ENCODE assay signal across 24 cellular contexts in the genomic region with DNA sequence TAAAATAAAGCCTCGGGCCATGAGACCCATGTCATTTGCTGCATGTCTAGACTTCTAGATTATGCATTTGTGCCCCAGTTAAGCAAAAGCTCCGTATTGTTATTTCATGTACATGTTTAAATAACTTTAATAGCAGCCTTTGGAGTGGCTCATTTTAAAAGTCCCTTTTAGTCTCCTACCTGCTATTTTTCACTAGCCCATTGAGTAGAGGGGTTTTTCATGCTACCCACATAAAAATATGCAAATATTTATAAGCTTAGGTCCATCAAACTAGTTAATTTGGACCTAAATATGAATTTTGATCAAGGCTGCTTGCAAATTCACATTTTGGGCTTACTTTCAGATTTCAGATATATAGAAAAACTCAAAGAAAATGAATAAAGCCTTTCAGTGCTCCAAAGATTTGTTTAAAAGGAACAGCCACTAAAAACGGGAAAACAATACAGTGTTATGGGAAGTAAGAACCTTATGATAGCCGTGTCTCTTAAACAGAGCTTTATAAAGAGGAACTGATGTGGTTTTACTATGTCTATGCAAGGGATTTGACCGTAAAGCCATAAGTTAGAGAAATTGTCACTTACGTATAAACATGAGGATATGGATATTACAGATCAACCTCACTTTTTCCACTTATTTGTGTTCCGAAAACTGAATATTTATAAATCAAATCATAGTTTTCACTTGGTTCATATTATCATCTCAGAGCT. TPM values are rescaled to one million over a fixed set of nuclear protein-coding genes. Genes with fewer than 3 reads are reported as not detected.
DNase-seq lines count a peak whose midpoint lies in the region; ATAC-seq and TF ChIP-seq lines count a peak whose summit lies in the region.
"Had no signal": no experiment of that assay in that cellular context is flagged by ENCODE, and none has a peak within 500 bp of the region (broad histone marks: within the 10 kb centered on the region; RNA-seq: fewer than 3 reads in every experiment).

No MANE protein-coding gene starts in this region.

- POLR2A ChIA-PET in CD8-positive, alpha-beta memory T cell (lab: Charles Lee), result no interaction called here

- no peaks in the 10 kb centered on the region for H3K27me3 Mint-ChIP-seq in CD8-positive, alpha-beta memory T cell
- H3K27me3 Mint-ChIP-seq: activated CD8-positive, alpha-beta T cell treated with anti-CD3 and anti-CD28 coated beads for 36 hours; brain; CD4-positive, alpha-beta T cell; effector memory CD8-positive, alpha-beta T cell had no signal

- in situ Hi-C loops in GM13977 (cut with MboI; ENCODE audit: low pct_unique_long_range_greater_than_20kb, low sequenced_read_pairs, unreplicated experiment), result no loop called here

- H3K9me3 Mint-ChIP-seq in CD8-positive, alpha-beta memory T cell, result no peaks in the 10 kb centered on the region
- H3K9me3 Mint-ChIP-seq: activated CD8-positive, alpha-beta T cell treated with anti-CD3 and anti-CD28 coated beads for 36 hours; brain; CD4-positive, alpha-beta T cell; effector memory CD8-positive, alpha-beta T cell; WTC11 had no signal

- H3K27ac ChIP-seq in KMS-11 (no peak overlapping the region), thoracic aorta (peak overlapping the region; percentile 41 to 78)
- H3K27ac ChIP-seq in CD8-positive, alpha-beta memory T cell (ENCODE audit: low read depth, low read length), result no peak overlapping the region
- H3K27ac ChIP-seq: SJSA1 had no signal

- peak overlapping the region; percentile 60 for H3K4me2 ChIP-seq in KMS-11

- H3K79me2 ChIP-seq in KMS-11 (ENCODE audit: insufficient read depth, low read depth), result no peaks in the 10 kb centered on the region

- no peak overlapping the region for H3K27ac Mint-ChIP-seq in CD8-positive, alpha-beta memory T cell
- H3K27ac Mint-ChIP-seq: activated CD8-positive, alpha-beta T cell treated with anti-CD3 and anti-CD28 coated beads for 36 hours; brain; CD4-positive, alpha-beta T cell; effector memory CD8-positive, alpha-beta T cell; WTC11 had no signal

- no peak overlapping the region for H3K4me3 Mint-ChIP-seq in CD8-positive, alpha-beta memory T cell
- H3K4me3 Mint-ChIP-seq: activated CD8-positive, alpha-beta T cell treated with anti-CD3 and anti-CD28 coated beads for 36 hours; brain; CD4-positive, alpha-beta T cell; effector memory CD8-positive, alpha-beta T cell; WTC11 had no signal

- no peaks in the 10 kb centered on the region for H3K36me3 ChIP-seq in KMS-11 (ENCODE audit: insufficient read depth)
- no peaks in the 10 kb centered on the region for H3K36me3 ChIP-seq in thoracic aorta
- H3K36me3 ChIP-seq in CD8-positive, alpha-beta memory T cell (ENCODE audit: insufficient read depth, low read length), result no peaks in the 10 kb centered on the region
- H3K36me3 ChIP-seq: esophagus squamous epithelium, SJSA1 had no signal

- H3K4me3 ChIP-seq in KMS-11 (IDR thresholded peaks at IDR 0.05; ENCODE audit: insufficient read depth, low read depth, low read length), result no peak overlapping the region
- no peak overlapping the region for H3K4me3 ChIP-seq in thoracic aorta
- no peak overlapping the region for H3K4me3 ChIP-seq in CD8-positive, alpha-beta memory T cell (ENCODE audit: low read length)
- H3K4me3 ChIP-seq: esophagus squamous epithelium, SJSA1 had no signal

- H3K9ac ChIP-seq in KMS-11, result no peak overlapping the region

- no peaks in the 10 kb centered on the region for H3K9me3 ChIP-seq in thoracic aorta
- no peaks in the 10 kb centered on the region for H3K9me3 ChIP-seq in CD8-positive, alpha-beta memory T cell (ENCODE audit: low read length)
- H3K9me3 ChIP-seq: esophagus squamous epithelium, SJSA1 had no signal

- no peaks in the 10 kb centered on the region for H3K27me3 ChIP-seq in KMS-11 (ENCODE audit: insufficient read depth, low read depth)
- H3K27me3 ChIP-seq in thoracic aorta (replicated peaks; ENCODE audit: insufficient read depth), result no peaks in the 10 kb centered on the region
- no peaks in the 10 kb centered on the region for H3K27me3 ChIP-seq in CD8-positive, alpha-beta memory T cell (ENCODE audit: insufficient read depth, low read length, poor library complexity, severe bottlenecking)
- H3K27me3 ChIP-seq: esophagus squamous epithelium, SJSA1 had no signal

- H3K4me1 ChIP-seq in KMS-11 (ENCODE audit: low read depth, poor library complexity, severe bottlenecking) (peaks cover 75% of the 10 kb centered on the region), thoracic aorta (ENCODE audit: control insufficient read depth in 1 of 2, low read depth in 2 of 2) (peaks cover 34 to 69% of the 10 kb centered on the region in 2 donors)
- H3K4me1 ChIP-seq in CD8-positive, alpha-beta memory T cell (ENCODE audit: insufficient read depth, low read length), result no peaks in the 10 kb centered on the region

- peaks cover 7 to 15% (median 10%) of the 10 kb centered on the region in 3 donors for H3K4me1 Mint-ChIP-seq in CD8-positive, alpha-beta memory T cell

- peak; percentile 73 for DNase-seq in SIG-M5 treated with dmso at 0.1 percent for 504 hours (lab: John Stamatoyannopoulos, UW; ENCODE audit: unreplicated experiment)
- DNase-seq in medulla oblongata (ENCODE audit: extremely low spot score), result peak; percentile 47
- DNase-seq in thoracic aorta (ENCODE audit: low spot score), result no peak
- DNase-seq in GM13977 (ENCODE audit: low spot score), result no peak
- DNase-seq in CD8-positive, alpha-beta memory T cell, result no peak
- no peak for DNase-seq in NCI-H146 (lab: John Stamatoyannopoulos, UW)
- DNase-seq: activated CD8-positive, alpha-beta T cell treated with anti-CD3 and anti-CD28 coated beads for 36 hours; activated gamma-delta T cell treated with Interleukin-2 at 50 U/mL for 16 hours; CD4-positive, alpha-beta T cell; DMS153; effector memory CD8-positive, alpha-beta T cell; esophagus squamous epithelium; HCEC 1CT; IMR-90; kidney; MM.1S; NCI-H1930; NCI-H226; NCI-H748 treated with DMSO at 0.1 percent for 48 hours had no signal

- peaks cover 0 to 3% (median 0%) of the 10 kb centered on the region in 3 donors for H3K36me3 Mint-ChIP-seq in CD8-positive, alpha-beta memory T cell
- H3K36me3 Mint-ChIP-seq: brain, WTC11 had no signal

- H4K20me1 ChIP-seq in KMS-11 (ENCODE audit: insufficient read depth), result no peaks in the 10 kb centered on the region

- no peak overlapping the region for H2AFZ ChIP-seq in KMS-11 (ENCODE audit: low read depth)

- CTCF ChIA-PET in CD8-positive, alpha-beta memory T cell (lab: Charles Lee), result no interaction called here

- ATAC-seq in thoracic aorta (ENCODE audit: insufficient number of reproducible peaks, low FRiP score, low read depth), result no peak
- ATAC-seq: activated CD8-positive, alpha-beta T cell treated with anti-CD3 and anti-CD28 coated beads for 36 hours; effector memory CD8-positive, alpha-beta T cell; Panc1; WTC11 had no signal

- no peak for TF ChIP-seq CTCF in KMS-11 (conservative IDR thresholded peaks at IDR 0.05; ENCODE audit: low read depth, low read length)
- no peak for TF ChIP-seq CTCF in thoracic aorta (IDR thresholded peaks at IDR 0.05)
- TF ChIP-seq CTCF in GM13977 (IDR thresholded peaks at IDR 0.05; ENCODE audit: extremely low read depth, insufficient read depth, missing control alignments), result no peak

RNA-seq across cellular contexts. Expression of a gene that starts 30.0 kb away (rescaled TPM):
- 100 to 1,000 TPM; 270 to 279 TPM for total RNA-seq in thoracic aorta
- total RNA-seq in CD8-positive, alpha-beta memory T cell, result under 1 TPM; 0.20 to 0.27 TPM
- polyA plus RNA-seq in CD8-positive, alpha-beta memory T cell, result 0.12 TPM

Comparison
In these comparisons a context has a peak if more than half of its experiments do, and no peak if none do; other contexts are left out.
1. H3K27ac ChIP-seq: peak in thoracic aorta (2 of 2); none in KMS-11 (single experiment) and CD8-positive, alpha-beta memory T cell (single experiment).
2. DNase-seq: peak in SIG-M5 treated with dmso at 0.1 percent for 504 hours (single experiment) and medulla oblongata (single experiment); none in thoracic aorta (single experiment), GM13977 (single experiment), CD8-positive, alpha-beta memory T cell (0 of 5) and NCI-H146 (single experiment).
3. RNA of a gene that starts 30.0 kb away (total RNA-seq): 270 to 279 TPM in thoracic aorta; 0.20 to 0.27 TPM in CD8-positive, alpha-beta memory T cell; every median in the first group is over 100 times any median in the second.